In genomic region chr13:110561335-110562033, GRCh38 we compare ENCODE assay signal across 8 cellular contexts. TPM values are rescaled to one million over a fixed set of nuclear protein-coding genes. Genes with fewer than 3 reads are reported as not detected.
A peak's percentile ranks its signal among the peaks of the same experiment; 100 is the strongest.
DNase-seq lines count a peak whose midpoint lies in the region; ATAC-seq and TF ChIP-seq lines count a peak whose summit lies in the region.

TSS of gene RAB20 (minus strand) at chr13:110561722. CDS start at chr13:110561519, 203 bp downstream.

- CTCF ChIA-PET in Caco-2 (lab: Charles Lee): interaction anchor here (1.1 to 2.7 kb wide), 2 partner anchors 32 to 106 kb away, joined by 4 to 20 read pairs; no protein-coding TSS in a partner anchor

- no peaks in the 10 kb centered on the region for H3K27me3 ChIP-seq in Caco-2 (replicated peaks; ENCODE audit: control insufficient read depth, insufficient read depth, low read length)
- H3K27me3 ChIP-seq in gastroesophageal sphincter: no peaks in the 10 kb centered on the region
- H3K27me3 ChIP-seq in suprapubic skin: no peaks in the 10 kb centered on the region

- H3K4me3 ChIP-seq in Caco-2 (ENCODE audit: low read depth, low read length) (peak within 1 kb of the TSS; percentile 84), gastroesophageal sphincter (peak within 1 kb of the TSS; percentile 56 to 91), suprapubic skin (peak within 1 kb of the TSS; percentile 83)

- peak; percentile 64 for ATAC-seq in GM19467 (IDR thresholded peaks at IDR 0.05; ENCODE audit: unreplicated experiment)
- ATAC-seq in gastroesophageal sphincter: peak; percentile 89

- H3K9me3 Mint-ChIP-seq in Caco-2 (ENCODE audit: unreplicated experiment): peaks cover 11% of the 10 kb centered on the region

- intact Hi-C loops in Caco-2 (cut with micrococcal nuclease; ENCODE audit: unreplicated experiment): loop anchor here (1.0 to 5.0 kb wide), 5 partner anchors 21 to 339 kb away; no protein-coding TSS in a partner anchor

- 0% methylated on average over 3 of the region's 81 CpGs; no CpG with 5 or more reads in 1 of the 2 donors for WGBS in gastroesophageal sphincter (ENCODE audit: low coverage in 1 of 2), 2 donors
- WGBS in suprapubic skin: 0% methylated on average over 1 of the region's 81 CpGs

- no peak for TF ChIP-seq CTCF in Caco-2 (IDR thresholded peaks at IDR 0.05; ENCODE audit: insufficient read depth in 1 of 2, low read depth in 1 of 2, low read length in 1 of 2, severe bottlenecking in 1 of 2, unreplicated experiment in 1 of 2)
- TF ChIP-seq CTCF in gastroesophageal sphincter (IDR thresholded peaks at IDR 0.05): no peak
- no peak for TF ChIP-seq CTCF in suprapubic skin (IDR thresholded peaks at IDR 0.05)

- no TSS peak for BruUV-seq in Caco-2 (replicated peaks; lab: Mats Ljungman, UMichigan)

- H3K4me1 ChIP-seq in Caco-2 (peaks cover 32% of the 10 kb centered on the region), gastroesophageal sphincter (peaks cover 0 to 50% (median 3%) of the 10 kb centered on the region in 3 donors), suprapubic skin (peaks cover 30% of the 10 kb centered on the region)

- peaks cover 29% of the 10 kb centered on the region for H3K36me3 Mint-ChIP-seq in Caco-2 (ENCODE audit: insufficient read depth, unreplicated experiment)

- H3K27ac ChIP-seq in gastroesophageal sphincter: peak within 1 kb of the TSS; percentile 81 to 96 (median 92)
- H3K27ac ChIP-seq in suprapubic skin: peak within 1 kb of the TSS; percentile 84

- peaks cover 35% of the 10 kb centered on the region for H3K4me1 Mint-ChIP-seq in Caco-2 (ENCODE audit: low read depth, unreplicated experiment)

- peak within 1 kb of the TSS; percentile 85 for H3K4me3 Mint-ChIP-seq in Caco-2 (ENCODE audit: unreplicated experiment)

- peak within 1 kb of the TSS; percentile 75 for H3K27ac Mint-ChIP-seq in Caco-2 (ENCODE audit: unreplicated experiment)

- H3K27me3 Mint-ChIP-seq in Caco-2 (ENCODE audit: insufficient read depth, unreplicated experiment): no peaks in the 10 kb centered on the region

- POLR2A ChIA-PET in Caco-2 (lab: Charles Lee): interaction anchor here (0.6 to 1.7 kb wide), 12 partner anchors 20 to 312 kb away, joined by 3 to 17 read pairs (median 5); no protein-coding TSS in a partner anchor

- TF ChIP-seq POLR2A in gastroesophageal sphincter (IDR thresholded peaks at IDR 0.05) (peak; percentile 61 to 69), suprapubic skin (IDR thresholded peaks at IDR 0.05) (peak in 1 of 2 donors; percentile 36)

- H3K9me3 ChIP-seq in Caco-2 (no peaks in the 10 kb centered on the region), gastroesophageal sphincter (no peaks in the 10 kb centered on the region), suprapubic skin (no peaks in the 10 kb centered on the region)

- H3K36me3 ChIP-seq in Caco-2 (ENCODE audit: control insufficient read depth, insufficient read depth, low read length) (peaks cover 11% of the 10 kb centered on the region), gastroesophageal sphincter (peaks cover 0 to 16% of the 10 kb centered on the region in 2 donors), suprapubic skin (peaks cover 3% of the 10 kb centered on the region)

- DNase-seq in Caco-2 (peak; percentile 92 to 94), HK-2 (ENCODE audit: unreplicated experiment) (peak; percentile 79), SHP77 treated with DMSO at 0.1 percent for 48 hours (lab: John Stamatoyannopoulos, UW) (peak; percentile 51), occipital lobe (lab: John Stamatoyannopoulos, UW) (peak; percentile 24), suprapubic skin (ENCODE audit: low spot score in 2 of 2) (peak; percentile 89 to 94)
- DNase-seq in activated naive CD4-positive, alpha-beta T cell treated with Interleukin-2 at 50 U/mL for 16 hours: peak; percentile 56

- no peak for TF ChIP-seq EP300 in gastroesophageal sphincter (IDR thresholded peaks at IDR 0.05)
- no peak for TF ChIP-seq EP300 in suprapubic skin (IDR thresholded peaks at IDR 0.05)

RNA-seq across cellular contexts. Expression of gene RAB20, which starts in this region (rescaled TPM):
- 37.9 and 40.1 TPM in 2 replicates for total RNA-seq in Caco-2 (2022)
- 10 to 100 TPM in 3 of 4 donors, 1 to 10 TPM in 1; 8.7 to 32.8 (median 18.4) TPM for total RNA-seq in gastroesophageal sphincter
- 2.5 TPM for total RNA-seq in occipital lobe
- 1 to 10 TPM; 2.0 to 6.7 (median 3.7) TPM for total RNA-seq in suprapubic skin

Comparison
In these comparisons a context has a peak if more than half of its experiments do, and no peak if none do; other contexts are left out.
1. Peak in every context shown above with its lines: DNase-seq, ATAC-seq, H3K4me3 ChIP-seq and H3K27ac ChIP-seq.
2. DNase-seq: peak in every context shown above with its lines; median percentile 93 in Caco-2; 92 in suprapubic skin; 79 in HK-2; 56 in activated naive CD4-positive, alpha-beta T cell treated with Interleukin-2 at 50 U/mL for 16 hours; 51 in SHP77 treated with DMSO at 0.1 percent for 48 hours; 24 in occipital lobe.